Comparison of ENCODE assay signal across 1 cellular context in the genomic region with DNA sequence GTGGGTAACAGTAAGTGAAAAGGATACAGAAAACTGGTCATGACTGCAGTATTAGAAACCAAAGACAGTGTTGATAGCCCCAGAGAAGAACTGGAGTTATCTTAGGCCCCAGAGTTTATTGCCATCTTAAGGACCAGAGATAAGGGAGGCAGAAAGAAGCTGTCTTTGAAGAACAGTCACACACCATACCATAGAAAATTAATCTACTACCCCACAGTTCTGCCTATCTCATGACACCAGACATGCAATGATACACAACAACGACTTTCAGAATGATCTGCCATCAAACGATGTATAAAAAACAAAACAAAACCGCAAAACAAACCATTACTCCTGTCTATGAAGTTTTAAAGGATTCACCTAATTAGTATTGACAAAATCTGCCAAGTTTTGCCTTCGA.
TF ChIP-seq lines count a peak whose summit lies in the region.

No MANE protein-coding gene starts in this region.

TF ChIP-seq in K562, 482 proteins besides CTCF, POLR2A, EP300 and RAD21 (continued from another document and continues in another):
- TF ChIP-seq HNRNPLL (IDR thresholded peaks at IDR 0.05; ENCODE audit: low read depth, low read length, poor library complexity, severe bottlenecking) (no peak), FOXK2 (conservative IDR thresholded peaks at IDR 0.05 in 1 of 2, IDR thresholded peaks at IDR 0.05 in 1 of 2; ENCODE audit: low read depth in 2 of 2) (peak; percentile 66 to 71; a peak in 3 of 4 replicates), BRCA1 (IDR thresholded peaks at IDR 0.05) (no peak), BRCA1 (CRISPR knock-in tag; IDR thresholded peaks at IDR 0.05) (no peak), IFI16 (CRISPR knock-in tag; IDR thresholded peaks at IDR 0.05) (no peak), ZSCAN29 (IDR thresholded peaks at IDR 0.05) (no peak), HIVEP1 (CRISPR knock-in tag; IDR thresholded peaks at IDR 0.05) (no peak), FOS (IDR thresholded peaks at IDR 0.05; ENCODE audit: extremely low read depth, insufficient read length) (no peak), ARID2 (IDR thresholded peaks at IDR 0.05) (no peak), RBM15 (IDR thresholded peaks at IDR 0.05; ENCODE audit: insufficient read depth, low read length) (no peak), ZNF354B (CRISPR knock-in tag; IDR thresholded peaks at IDR 0.05) (no peak; the same call in 1 of the 2 replicates), ETV1 (tag; conservative IDR thresholded peaks at IDR 0.05; ENCODE audit: low read depth) (peak; percentile 39; the same call in 1 of the 2 replicates), ETS2 (tag; IDR thresholded peaks at IDR 0.05; ENCODE audit: borderline replicate concordance, poor library complexity, severe bottlenecking) (no peak), HES1 (IDR thresholded peaks at IDR 0.05; ENCODE audit: low read depth) (peak; percentile 91), RFX5 (IDR thresholded peaks at IDR 0.05; ENCODE audit: low read depth, low read length) (no peak), RB1 (IDR thresholded peaks at IDR 0.05; ENCODE audit: low read depth) (no peak), NRF1 (conservative IDR thresholded peaks at IDR 0.05 in 1 of 2, IDR thresholded peaks at IDR 0.05 in 1 of 2) (no peak), EGR1 (conservative IDR thresholded peaks at IDR 0.05) (peak; percentile 35; the same call in 1 of the 2 replicates), TRIM28 (IDR thresholded peaks at IDR 0.05) (no peak), XRCC3 (IDR thresholded peaks at IDR 0.05) (no peak), CREB3L1 (IDR thresholded peaks at IDR 0.05; ENCODE audit: borderline replicate concordance, low read depth) (no peak), DPF2 (IDR thresholded peaks at IDR 0.05) (peak; percentile 99), ZNF740 (CRISPR knock-in tag; IDR thresholded peaks at IDR 0.05) (no peak), ZNF740 (tag; IDR thresholded peaks at IDR 0.05) (no peak), TOE1 (IDR thresholded peaks at IDR 0.05; ENCODE audit: borderline replicate concordance) (peak; percentile 42; the same call in 1 of the 2 replicates), TOE1 (CRISPR knock-in tag; IDR thresholded peaks at IDR 0.05; ENCODE audit: borderline replicate concordance, low read depth) (no peak), ATF4 (CRISPR knock-in tag; IDR thresholded peaks at IDR 0.05) (no peak), KAT8 (IDR thresholded peaks at IDR 0.05; ENCODE audit: low read depth) (no peak), SMAD4 (CRISPR knock-in tag; conservative IDR thresholded peaks at IDR 0.05) (peak; percentile 92), ZNF318 (IDR thresholded peaks at IDR 0.05; ENCODE audit: borderline replicate concordance in 1 of 2, low read depth in 1 of 2) (no peak), SMAD3 (CRISPR knock-in tag; conservative IDR thresholded peaks at IDR 0.05) (0 out of 2 replicates have a peak, but pooled peaks have one; percentile 65), NCOA6 (IDR thresholded peaks at IDR 0.05) (no peak), MIER1 (IDR thresholded peaks at IDR 0.05; ENCODE audit: low read depth) (no peak), ZC3H8 (IDR thresholded peaks at IDR 0.05) (no peak), ESRRB (CRISPR knock-in tag; IDR thresholded peaks at IDR 0.05; ENCODE audit: borderline replicate concordance) (no peak), CBX1 (IDR thresholded peaks at IDR 0.05; ENCODE audit: low read depth) (no peak), TCF7 (IDR thresholded peaks at IDR 0.05; ENCODE audit: borderline replicate concordance) (peak; percentile 90; the same call in 1 of the 2 replicates), SMARCE1 (IDR thresholded peaks at IDR 0.05) (peak; percentile 97), RCOR1 (IDR thresholded peaks at IDR 0.05; ENCODE audit: borderline replicate concordance in 1 of 2, low read depth in 2 of 2, low read length in 2 of 2) (peak; percentile 31 to 83; a peak in 3 of 4 replicates), HBP1 (CRISPR knock-in tag; IDR thresholded peaks at IDR 0.05) (peak; percentile 74; the same call in 1 of the 2 replicates), PREB (CRISPR knock-in tag; IDR thresholded peaks at IDR 0.05) (no peak), ZNF384 (IDR thresholded peaks at IDR 0.05; ENCODE audit: low read depth, low read length) (peak; percentile 37; the same call in 1 of the 2 replicates)
- TF ChIP-seq, protein P1, sequence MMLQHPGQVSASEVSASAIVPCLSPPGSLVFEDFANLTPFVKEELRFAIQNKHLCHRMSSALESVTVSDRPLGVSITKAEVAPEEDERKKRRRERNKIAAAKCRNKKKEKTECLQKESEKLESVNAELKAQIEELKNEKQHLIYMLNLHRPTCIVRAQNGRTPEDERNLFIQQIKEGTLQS (IDR thresholded peaks at IDR 0.05) = peak; percentile 43; the same call in 1 of the 2 replicates
- TF ChIP-seq, protein P1 (CRISPR knock-in tag; conservative IDR thresholded peaks at IDR 0.05) = no peak
- TF ChIP-seq, protein P2, sequence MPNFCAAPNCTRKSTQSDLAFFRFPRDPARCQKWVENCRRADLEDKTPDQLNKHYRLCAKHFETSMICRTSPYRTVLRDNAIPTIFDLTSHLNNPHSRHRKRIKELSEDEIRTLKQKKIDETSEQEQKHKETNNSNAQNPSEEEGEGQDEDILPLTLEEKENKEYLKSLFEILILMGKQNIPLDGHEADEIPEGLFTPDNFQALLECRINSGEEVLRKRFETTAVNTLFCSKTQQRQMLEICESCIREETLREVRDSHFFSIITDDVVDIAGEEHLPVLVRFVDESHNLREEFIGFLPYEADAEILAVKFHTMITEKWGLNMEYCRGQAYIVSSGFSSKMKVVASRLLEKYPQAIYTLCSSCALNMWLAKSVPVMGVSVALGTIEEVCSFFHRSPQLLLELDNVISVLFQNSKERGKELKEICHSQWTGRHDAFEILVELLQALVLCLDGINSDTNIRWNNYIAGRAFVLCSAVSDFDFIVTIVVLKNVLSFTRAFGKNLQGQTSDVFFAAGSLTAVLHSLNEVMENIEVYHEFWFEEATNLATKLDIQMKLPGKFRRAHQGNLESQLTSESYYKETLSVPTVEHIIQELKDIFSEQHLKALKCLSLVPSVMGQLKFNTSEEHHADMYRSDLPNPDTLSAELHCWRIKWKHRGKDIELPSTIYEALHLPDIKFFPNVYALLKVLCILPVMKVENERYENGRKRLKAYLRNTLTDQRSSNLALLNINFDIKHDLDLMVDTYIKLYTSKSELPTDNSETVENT (CRISPR knock-in tag; IDR thresholded peaks at IDR 0.05) = no peak
